ENCODE assay signal across 8 cellular contexts in the genomic region with DNA sequence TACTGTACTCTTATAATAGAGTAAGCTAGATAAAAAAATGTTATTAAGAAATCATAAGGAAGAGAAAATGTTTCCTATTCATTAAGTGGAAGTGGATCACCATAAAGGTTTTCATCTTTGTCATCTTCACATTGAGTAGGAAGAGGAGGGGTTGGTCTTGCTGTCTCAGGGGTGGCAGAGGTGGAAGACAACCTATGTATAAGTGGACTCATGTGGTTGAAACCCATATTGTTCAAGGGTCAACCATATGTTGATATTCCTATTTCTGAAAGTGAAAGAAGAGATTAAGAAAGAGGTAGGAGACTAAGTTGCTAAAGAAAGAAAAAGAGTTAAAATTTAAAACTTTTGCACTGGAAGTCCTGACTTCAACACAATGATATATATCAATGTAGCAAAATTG. TPM values are rescaled to one million over a fixed set of nuclear protein-coding genes. Genes with fewer than 3 reads are reported as not detected.
"Had no signal": no experiment of that assay in that cellular context is flagged by ENCODE, and none has a peak within 500 bp of the region (broad histone marks: within the 10 kb centered on the region; RNA-seq: fewer than 3 reads in every experiment).

No MANE protein-coding gene starts in this region.

- FAIRE-seq: G401.6, GM12891, GM12892, GM18507, GM19239 had no signal

- DNase-seq: GDM1, GF-D8 had no signal

RNA-seq across cellular contexts. Expression of a gene that starts 4.9 kb away (rescaled TPM):
- total RNA-seq: G401 had no signal
